38 cellular contexts compared by ENCODE assay signal in genomic region chr16:58960034-58960433, GRCh38.
"Had no signal": no experiment of that assay in that cellular context is flagged by ENCODE, and none has a peak within 500 bp of the region (broad histone marks: within the 10 kb centered on the region; RNA-seq: fewer than 3 reads in every experiment).

No MANE protein-coding gene starts in this region.

- H3K36me3 ChIP-seq: ascending aorta, cardiac muscle cell had no signal

- H3K27ac Mint-ChIP-seq: activated CD4-positive, alpha-beta memory T cell treated with anti-CD3 and anti-CD28 coated beads, Interleukin-2, amount 10 ng/mL, durations not matched to agents 7 days and 5 days; activated CD4-positive, alpha-beta T cell treated with anti-CD3 and anti-CD28 coated beads for 36 hours; activated CD4-positive, alpha-beta T cell treated with anti-CD3 and anti-CD28 coated beads, Interleukin-2, amount 10 ng/mL, durations not matched to agents 7 days and 5 days; activated CD8-positive, alpha-beta memory T cell treated with anti-CD3 and anti-CD28 coated beads, Interleukin-2, amount 10 ng/mL, durations not matched to agents 7 days and 5 days; activated CD8-positive, alpha-beta T cell treated with anti-CD3 and anti-CD28 coated beads, Interleukin-2, amount 10 ng/mL, durations not matched to agents 7 days and 5 days; activated naive CD4-positive, alpha-beta T cell treated with anti-CD3 and anti-CD28 coated beads, Interleukin-2, amount 10 ng/mL, durations not matched to agents 7 days and 5 days; activated naive CD4-positive, alpha-beta T cell treated with anti-CD3 and anti-CD28 coated beads, Interleukin-2, amount 50 U/mL, for 24 hours; activated naive CD8-positive, alpha-beta T cell; activated naive CD8-positive, alpha-beta T cell treated with anti-CD3 and anti-CD28 coated beads, Interleukin-2, amount 10 ng/mL, durations not matched to agents 7 days and 5 days; activated naive CD8-positive, alpha-beta T cell treated with anti-CD3 and anti-CD28 coated beads, Interleukin-2, amount 50 U/mL, for 24 hours; activated T-cell treated with anti-CD3 and anti-CD28 coated beads, Interleukin-2, amount 50 U/mL, for 24 hours; activated T-helper 2 cell treated with anti-CD3 and anti-CD28 coated beads, Interferon-gamma antibody, Interleukin-2, Interleukin-4, amounts not matched to agents 10 μg/mL and 5 μg/mL and 100 μg/mL, durations not matched to agents 14 hours and 24 hours and 36 hours; brain; T-helper 1 cell treated with Interleukin-12 subunit alpha and Interleukin-12 subunit beta and Interleukin-4 antibody, amounts not matched to agents 30 μg/mL and 1 μg/mL, for 36 hours; T-helper 2 cell treated with Interferon-gamma antibody and Interleukin-4, amounts not matched to agents 5 μg/mL and 100 μg/mL, for 36 hours had no signal

- H3K27me3 Mint-ChIP-seq: activated CD4-positive, alpha-beta memory T cell treated with anti-CD3 and anti-CD28 coated beads, Interleukin-2, amount 10 ng/mL, durations not matched to agents 7 days and 5 days; activated CD4-positive, alpha-beta T cell treated with anti-CD3 and anti-CD28 coated beads for 36 hours; activated CD4-positive, alpha-beta T cell treated with anti-CD3 and anti-CD28 coated beads, Interleukin-2, amount 10 ng/mL, durations not matched to agents 7 days and 5 days; activated CD8-positive, alpha-beta memory T cell treated with anti-CD3 and anti-CD28 coated beads, Interleukin-2, amount 10 ng/mL, durations not matched to agents 7 days and 5 days; activated naive CD4-positive, alpha-beta T cell treated with anti-CD3 and anti-CD28 coated beads, Interleukin-2, amount 10 ng/mL, durations not matched to agents 7 days and 5 days; activated naive CD4-positive, alpha-beta T cell treated with anti-CD3 and anti-CD28 coated beads, Interleukin-2, amount 50 U/mL, for 24 hours; activated naive CD8-positive, alpha-beta T cell treated with anti-CD3 and anti-CD28 coated beads, Interleukin-2, amount 50 U/mL, for 24 hours; activated T-cell treated with anti-CD3 and anti-CD28 coated beads, Interleukin-2, amount 50 U/mL, for 24 hours; brain; central memory CD8-positive, alpha-beta T cell had no signal

- H3K36me3 Mint-ChIP-seq: activated CD8-positive, alpha-beta memory T cell treated with anti-CD3 and anti-CD28 coated beads, Interleukin-2, amount 10 ng/mL, durations not matched to agents 7 days and 5 days; activated naive CD4-positive, alpha-beta T cell treated with anti-CD3 and anti-CD28 coated beads, Interleukin-2, amount 10 ng/mL, durations not matched to agents 7 days and 5 days; activated naive CD4-positive, alpha-beta T cell treated with anti-CD3 and anti-CD28 coated beads, Interleukin-2, amount 50 U/mL, for 24 hours; activated naive CD8-positive, alpha-beta T cell; activated naive CD8-positive, alpha-beta T cell treated with anti-CD3 and anti-CD28 coated beads, Interleukin-2, amount 10 ng/mL, durations not matched to agents 7 days and 5 days; brain had no signal

- DNase-seq: activated CD4-positive, alpha-beta memory T cell treated with anti-CD3 and anti-CD28 coated beads, Interleukin-2, amount 10 ng/mL, durations not matched to agents 7 days and 5 days; activated CD4-positive, alpha-beta T cell treated with anti-CD3 and anti-CD28 coated beads for 1 hour; activated CD4-positive, alpha-beta T cell treated with anti-CD3 and anti-CD28 coated beads for 36 hours; activated CD4-positive, alpha-beta T cell treated with anti-CD3 and anti-CD28 coated beads for 48 hours; activated CD4-positive, alpha-beta T cell treated with anti-CD3 and anti-CD28 coated beads, Interleukin-2, amount 10 ng/mL, durations not matched to agents 7 days and 5 days; activated CD4-positive, alpha-beta T cell treated with anti-CD3 and anti-CD28 coated beads, Interleukin-2, amount 50 U/mL, for 48 hours; activated CD4-positive, CD25-positive, alpha-beta regulatory T cell; activated CD8-positive, alpha-beta memory T cell treated with anti-CD3 and anti-CD28 coated beads for 24 hours; activated CD8-positive, alpha-beta memory T cell treated with anti-CD3 and anti-CD28 coated beads, Interleukin-2, amount 10 ng/mL, durations not matched to agents 7 days and 5 days; activated CD8-positive, alpha-beta memory T cell treated with anti-CD3 and anti-CD28 coated beads, Interleukin-2, amount 50 U/mL, for 48 hours; activated CD8-positive, alpha-beta T cell treated with anti-CD3 and anti-CD28 coated beads, Interleukin-2, amount 10 ng/mL, durations not matched to agents 7 days and 5 days; activated effector memory CD4-positive, alpha-beta T cell treated with Interleukin-2 at 50 U/mL for 16 hours; activated gamma-delta T cell; activated naive CD4-positive, alpha-beta T cell treated with anti-CD3 and anti-CD28 coated beads, Interleukin-2, amount 10 ng/mL, durations not matched to agents 7 days and 5 days; activated naive CD4-positive, alpha-beta T cell treated with Interleukin-2 at 50 U/mL for 16 hours; activated naive CD8-positive, alpha-beta T cell treated with anti-CD3 and anti-CD28 coated beads, Interleukin-2, amount 10 ng/mL, durations not matched to agents 7 days and 5 days; activated naive CD8-positive, alpha-beta T cell treated with anti-CD3 and anti-CD28 coated beads, Interleukin-2, amount 50 U/mL, for 24 hours; activated T-cell treated with anti-CD3 and anti-CD28 coated beads, Interleukin-2, amount 50 U/mL, for 24 hours; activated T-cell treated with anti-CD3 and anti-CD28 coated beads, Interleukin-2, amount 50 U/mL, for 48 hours; amygdala; anterior cingulate cortex; caudate nucleus; cerebellar nuclear complex; T-helper 2 cell; T-helper 9 cell had no signal

- H3K4me1 Mint-ChIP-seq: activated CD4-positive, alpha-beta memory T cell treated with anti-CD3 and anti-CD28 coated beads, Interleukin-2, amount 10 ng/mL, durations not matched to agents 7 days and 5 days; activated CD4-positive, alpha-beta T cell treated with anti-CD3 and anti-CD28 coated beads for 36 hours; activated CD4-positive, alpha-beta T cell treated with anti-CD3 and anti-CD28 coated beads, Interleukin-2, amount 10 ng/mL, durations not matched to agents 7 days and 5 days; activated CD8-positive, alpha-beta memory T cell treated with anti-CD3 and anti-CD28 coated beads, Interleukin-2, amount 10 ng/mL, durations not matched to agents 7 days and 5 days; activated naive CD4-positive, alpha-beta T cell treated with anti-CD3 and anti-CD28 coated beads, Interleukin-2, amount 10 ng/mL, durations not matched to agents 7 days and 5 days; activated naive CD4-positive, alpha-beta T cell treated with anti-CD3 and anti-CD28 coated beads, Interleukin-2, amount 50 U/mL, for 24 hours; activated naive CD8-positive, alpha-beta T cell treated with anti-CD3 and anti-CD28 coated beads, Interleukin-2, amount 10 ng/mL, durations not matched to agents 7 days and 5 days; activated naive CD8-positive, alpha-beta T cell treated with anti-CD3 and anti-CD28 coated beads, Interleukin-2, amount 50 U/mL, for 24 hours; central memory CD8-positive, alpha-beta T cell had no signal

- H3K4me3 Mint-ChIP-seq: activated CD4-positive, alpha-beta memory T cell treated with anti-CD3 and anti-CD28 coated beads, Interleukin-2, amount 10 ng/mL, durations not matched to agents 7 days and 5 days; activated CD4-positive, alpha-beta T cell treated with anti-CD3 and anti-CD28 coated beads for 36 hours; activated CD4-positive, alpha-beta T cell treated with anti-CD3 and anti-CD28 coated beads, Interleukin-2, amount 10 ng/mL, durations not matched to agents 7 days and 5 days; activated CD8-positive, alpha-beta memory T cell treated with anti-CD3 and anti-CD28 coated beads, Interleukin-2, amount 10 ng/mL, durations not matched to agents 7 days and 5 days; activated CD8-positive, alpha-beta T cell treated with anti-CD3 and anti-CD28 coated beads, Interleukin-2, amount 10 ng/mL, durations not matched to agents 7 days and 5 days; activated naive CD4-positive, alpha-beta T cell treated with anti-CD3 and anti-CD28 coated beads, Interleukin-2, amount 10 ng/mL, durations not matched to agents 7 days and 5 days; activated naive CD4-positive, alpha-beta T cell treated with anti-CD3 and anti-CD28 coated beads, Interleukin-2, amount 50 U/mL, for 24 hours; activated naive CD8-positive, alpha-beta T cell; activated naive CD8-positive, alpha-beta T cell treated with anti-CD3 and anti-CD28 coated beads, Interleukin-2, amount 10 ng/mL, durations not matched to agents 7 days and 5 days; activated naive CD8-positive, alpha-beta T cell treated with anti-CD3 and anti-CD28 coated beads, Interleukin-2, amount 50 U/mL, for 24 hours; activated T-cell treated with anti-CD3 and anti-CD28 coated beads, Interleukin-2, amount 50 U/mL, for 24 hours; brain; central memory CD8-positive, alpha-beta T cell; T-helper 1 cell treated with Interleukin-12 subunit alpha and Interleukin-12 subunit beta and Interleukin-4 antibody, amounts not matched to agents 30 μg/mL and 1 μg/mL, for 36 hours; T-helper 2 cell treated with Interferon-gamma antibody and Interleukin-4, amounts not matched to agents 5 μg/mL and 100 μg/mL, for 36 hours had no signal

- H3K9me3 Mint-ChIP-seq: activated CD4-positive, alpha-beta T cell treated with anti-CD3 and anti-CD28 coated beads, Interleukin-2, amount 10 ng/mL, durations not matched to agents 7 days and 5 days; activated naive CD4-positive, alpha-beta T cell treated with anti-CD3 and anti-CD28 coated beads, Interleukin-2, amount 10 ng/mL, durations not matched to agents 7 days and 5 days; activated naive CD4-positive, alpha-beta T cell treated with anti-CD3 and anti-CD28 coated beads, Interleukin-2, amount 50 U/mL, for 24 hours; activated naive CD8-positive, alpha-beta T cell treated with anti-CD3 and anti-CD28 coated beads, Interleukin-2, amount 50 U/mL, for 24 hours; activated T-cell treated with anti-CD3 and anti-CD28 coated beads, Interleukin-2, amount 50 U/mL, for 24 hours; activated T-helper 2 cell treated with anti-CD3 and anti-CD28 coated beads, Interferon-gamma antibody, Interleukin-2, Interleukin-4, amounts not matched to agents 10 μg/mL and 5 μg/mL and 100 μg/mL, durations not matched to agents 14 hours and 24 hours and 36 hours; T-helper 2 cell treated with Interferon-gamma antibody and Interleukin-4, amounts not matched to agents 5 μg/mL and 100 μg/mL, for 36 hours had no signal

- H3K27me3 ChIP-seq: ascending aorta, cardiac muscle cell had no signal

- ATAC-seq: activated CD4-positive, alpha-beta T cell treated with anti-CD3 and anti-CD28 coated beads for 36 hours; activated CD4-positive, CD25-positive, alpha-beta regulatory T cell treated with anti-CD3 and anti-CD28 coated beads, Interleukin-2, amount 50 U/mL, for 24 hours; activated CD8-positive, alpha-beta memory T cell treated with anti-CD3 and anti-CD28 coated beads, Interleukin-2, amount 10 ng/mL, durations not matched to agents 7 days and 5 days; activated CD8-positive, alpha-beta T cell treated with anti-CD3 and anti-CD28 coated beads, Interleukin-2, amount 10 ng/mL, durations not matched to agents 7 days and 5 days; activated naive CD8-positive, alpha-beta T cell treated with anti-CD3 and anti-CD28 coated beads, Interleukin-2, amount 50 U/mL, for 24 hours had no signal

- H3K9me3 ChIP-seq: ascending aorta had no signal

- H3K4me3 ChIP-seq: ascending aorta, cardiac muscle cell had no signal

- FAIRE-seq: bronchial epithelial cell, TTC549 had no signal

- H3K27ac ChIP-seq: ascending aorta, cardiac muscle cell, VCaP had no signal

- H3K4me1 ChIP-seq: ascending aorta had no signal
